In genomic region chrX:153793291-153793690, GRCh38 we compare ENCODE assay signal across 1 cellular context.
TF ChIP-seq lines count a peak whose summit lies in the region.

No MANE protein-coding gene starts in this region.

TF ChIP-seq in H1, 55 proteins besides CTCF, POLR2A, EP300 and RAD21:
- TF ChIP-seq POU5F1 (IDR thresholded peaks at IDR 0.05; ENCODE audit: low read depth, low read length) = no peak
